In genomic region chr10:3420527-3421469, GRCh38 we compare ENCODE assay signal across 29 cellular contexts.
DNase-seq lines count a peak whose midpoint lies in the region; ATAC-seq, FAIRE-seq and TF ChIP-seq lines count a peak whose summit lies in the region.
"Had no signal": no experiment of that assay in that cellular context is flagged by ENCODE, and none has a peak within 500 bp of the region (broad histone marks: within the 10 kb centered on the region; RNA-seq: fewer than 3 reads in every experiment).

No MANE protein-coding gene starts in this region.

- H3K4me1 ChIP-seq in K562 (replicated peaks in 1 of 2; ENCODE audit: control insufficient read depth in 2 of 2, insufficient read depth in 2 of 2, low read length in 2 of 2) (0 out of 5 replicates have a peak, but pooled peaks cover 0 to 2% of the 10 kb centered on the region in 2 experiments), osteoblast (ENCODE audit: insufficient read depth, low read length) (no peaks in the 10 kb centered on the region)
- H3K4me1 ChIP-seq: parathyroid adenoma had no signal

- no peak for TF ChIP-seq POLR2A in K562 (conservative IDR thresholded peaks at IDR 0.05)

- DNase-seq in activated CD4-positive, alpha-beta T cell treated with anti-CD3 and anti-CD28 coated beads, Interleukin-2, amount 10 ng/mL, durations not matched to agents 24 days and 14 days, result no peak
- DNase-seq in activated CD4-positive, alpha-beta T cell treated with anti-CD3 and anti-CD28 coated beads for 4 hours, result no peak
- DNase-seq in HEK293T (ENCODE audit: extremely low spot score) (no peak), K562 (ENCODE audit: extremely low read depth in 1 of 4, low spot score in 3 of 4) (no peak), osteoblast (ENCODE audit: insufficient read length, low spot score, missing footprints) (peak; percentile 43), COR-L47 (lab: John Stamatoyannopoulos, UW) (no peak)
- no peak for DNase-seq in effector CD4-positive, alpha-beta T cell
- DNase-seq: activated CD4-positive, alpha-beta T cell treated with anti-CD3 and anti-CD28 coated beads, Interleukin-2, amount 50 U/mL, for 4 hours; activated naive CD4-positive, alpha-beta T cell treated with anti-CD3 and anti-CD28 coated beads, Interleukin-2, amount 50 U/mL, for 16 hours; amygdala; brain microvascular endothelial cell; hippocampal formation; KG1; left cardiac atrium; NCI-H1417 treated with DMSO at 0.1 percent for 48 hours; NCI-H82; SIG-M5; stimulated activated naive CD4-positive, alpha-beta T cell treated with Interleukin-2 at 50 U/mL for 16 hours; WERI-Rb-1 had no signal

- H3K4me3 ChIP-seq in K562, result no peak overlapping the region
- no peak overlapping the region for H3K4me3 ChIP-seq in osteoblast (ENCODE audit: insufficient read depth, low read length)
- H3K4me3 ChIP-seq: GM23338, smooth muscle cell, suprapubic skin had no signal

- TF ChIP-seq RAD21 in K562 (CRISPR knock-in tag; conservative IDR thresholded peaks at IDR 0.05 in 1 of 2, IDR thresholded peaks at IDR 0.05 in 1 of 2), result no peak

- CTCF ChIA-PET in HEK293T (lab: Yijun Ruan, JAX), result interaction anchor here (0.6 kb wide), 1 partner anchor 198 kb away, joined by 3 read pairs; no protein-coding TSS in a partner anchor
- CTCF ChIA-PET in K562 (lab: Yijun Ruan, JAX; ENCODE audit: low intra/inter-chr PET ratio), result no interaction called here

- H3K36me3 ChIP-seq in K562 (ENCODE audit: control insufficient read depth, insufficient read depth, low read length), result no peaks in the 10 kb centered on the region
- no peaks in the 10 kb centered on the region for H3K36me3 ChIP-seq in osteoblast (ENCODE audit: insufficient read depth, low read length)
- H3K36me3 ChIP-seq: brain microvascular endothelial cell, suprapubic skin, WERI-Rb-1 had no signal

- BruUV-seq in K562 (replicated peaks; lab: Mats Ljungman, UMichigan), result no TSS peak

- H2AFZ ChIP-seq in K562 (ENCODE audit: low read depth, low read length) (no peak overlapping the region), osteoblast (ENCODE audit: low read length) (no peak overlapping the region)
- H2AFZ ChIP-seq: GM23338, parathyroid adenoma had no signal

- H3K27ac Mint-ChIP-seq in activated CD4-positive, alpha-beta T cell treated with anti-CD3 and anti-CD28 coated beads, Interleukin-2, amount 10 ng/mL, durations not matched to agents 24 days and 14 days, result peak overlapping the region; percentile 30
- H3K27ac Mint-ChIP-seq: GM23338 had no signal

- no peaks in the 10 kb centered on the region for H3K36me3 Mint-ChIP-seq in activated CD4-positive, alpha-beta T cell treated with anti-CD3 and anti-CD28 coated beads, Interleukin-2, amount 10 ng/mL, durations not matched to agents 24 days and 14 days (ENCODE audit: low read depth)
- H3K36me3 Mint-ChIP-seq: CD4-positive, alpha-beta memory T cell had no signal

- intact Hi-C loops in activated CD4-positive, alpha-beta T cell treated with anti-CD3 and anti-CD28 coated beads, Interleukin-2, amount 10 ng/mL, durations not matched to agents 24 days and 14 days (cut with micrococcal nuclease), result loop anchor here (5.0 kb wide), 1 partner anchor 57 kb away; no protein-coding TSS in a partner anchor
- intact Hi-C loops in K562 (cut with micrococcal nuclease), result no loop called here

- H3K27me3 Mint-ChIP-seq in activated CD4-positive, alpha-beta T cell treated with anti-CD3 and anti-CD28 coated beads, Interleukin-2, amount 10 ng/mL, durations not matched to agents 24 days and 14 days, result peaks cover 20% of the 10 kb centered on the region
- H3K27me3 Mint-ChIP-seq: CD4-positive, alpha-beta memory T cell had no signal

- TF ChIP-seq CTCF in K562 (IDR thresholded peaks at IDR 0.05 in 2 of 3, conservative IDR thresholded peaks at IDR 0.05 in 1 of 3; ENCODE audit: insufficient read depth in 2 of 3, low read depth in 1 of 3, low read length in 3 of 3) (no peak), osteoblast (IDR thresholded peaks at IDR 0.05; ENCODE audit: extremely low read depth, low read depth, low read length) (no peak)

- H3K9ac ChIP-seq in K562 (ENCODE audit: insufficient read depth in 1 of 2, low read depth in 2 of 2, low read length in 2 of 2), result no peak overlapping the region
- H3K9ac ChIP-seq: parathyroid adenoma had no signal

- H3K9me1 ChIP-seq in K562 (ENCODE audit: control insufficient read depth, insufficient read depth, low read length), result no peaks in the 10 kb centered on the region

- H4K20me1 ChIP-seq in K562 (replicated peaks; ENCODE audit: control insufficient read depth, insufficient read depth, low read length) (peaks cover 20% of the 10 kb centered on the region), osteoblast (ENCODE audit: insufficient read depth, low read length) (no peaks in the 10 kb centered on the region)

- no peaks in the 10 kb centered on the region for H3K9me3 Mint-ChIP-seq in activated CD4-positive, alpha-beta T cell treated with anti-CD3 and anti-CD28 coated beads, Interleukin-2, amount 10 ng/mL, durations not matched to agents 24 days and 14 days
- H3K9me3 Mint-ChIP-seq: activated T-helper 1 cell treated with anti-CD3 and anti-CD28 coated beads, Interleukin-12 subunit alpha, Interleukin-12 subunit beta, Interleukin-2, Interleukin-4 antibody, amounts not matched to agents 30 ng/mL and 10 ng/mL and 1 ng/mL, durations not matched to agents 14 hours and 24 hours and 36 hours; CD4-positive, alpha-beta memory T cell; GM23338; nephron had no signal

- no peak for TF ChIP-seq EP300 in K562 (IDR thresholded peaks at IDR 0.05; ENCODE audit: low read length)

- H3K9me3 ChIP-seq in K562 (replicated peaks; ENCODE audit: control insufficient read depth, insufficient read depth, low read depth, low read length) (no peaks in the 10 kb centered on the region), osteoblast (ENCODE audit: low read depth, low read length) (no peaks in the 10 kb centered on the region)
- H3K9me3 ChIP-seq: suprapubic skin had no signal

- no peak overlapping the region for H3K27ac ChIP-seq in K562 (ENCODE audit: extremely low read depth, low read depth, low read length)
- no peak overlapping the region for H3K27ac ChIP-seq in osteoblast (ENCODE audit: low read depth, low read length)
- H3K27ac ChIP-seq: brain microvascular endothelial cell, epithelial cell of prostate, parathyroid adenoma, suprapubic skin, WERI-Rb-1 had no signal

- POLR2A ChIA-PET in HEK293T (lab: Yijun Ruan, JAX), result no interaction called here
- POLR2A ChIA-PET in K562 (lab: Yijun Ruan, JAX), result no interaction called here

- H3K4me1 Mint-ChIP-seq in activated CD4-positive, alpha-beta T cell treated with anti-CD3 and anti-CD28 coated beads, Interleukin-2, amount 10 ng/mL, durations not matched to agents 24 days and 14 days, result peaks cover 45% of the 10 kb centered on the region

- in situ Hi-C loops in K562 (cut with MboI), result no loop called here

- no peak overlapping the region for H3K4me2 ChIP-seq in K562 (ENCODE audit: insufficient read depth, low read length)
- H3K4me2 ChIP-seq in osteoblast (ENCODE audit: insufficient read depth, low read length), result no peak overlapping the region
- H3K4me2 ChIP-seq: GM23338, smooth muscle cell had no signal

- peaks cover 10 to 44% of the 10 kb centered on the region in 2 experiments; a peak in 4 of 5 replicates for H3K27me3 ChIP-seq in K562 (ENCODE audit: control insufficient read depth in 2 of 2, insufficient read depth in 2 of 2, low read length in 2 of 2)
- peaks cover 12% of the 10 kb centered on the region for H3K27me3 ChIP-seq in osteoblast (ENCODE audit: insufficient read depth, low read length)
- H3K27me3 ChIP-seq: brain microvascular endothelial cell, suprapubic skin had no signal

- FAIRE-seq in K562 (lab: Jason Lieb, UNC), result no peak
- FAIRE-seq: A204.1 had no signal

- WGBS in K562 (ENCODE audit: insufficient coverage, low coverage, missing lambda C conversion rate), result 24% methylated on average over 17 of the region's 18 CpGs

- ATAC-seq in K562 (no peak), HG02885 (IDR thresholded peaks at IDR 0.05; ENCODE audit: poor library complexity, unreplicated experiment) (no peak)
- ATAC-seq: GM23338, left cardiac atrium had no signal

- H3K4me3 Mint-ChIP-seq in activated CD4-positive, alpha-beta T cell treated with anti-CD3 and anti-CD28 coated beads, Interleukin-2, amount 10 ng/mL, durations not matched to agents 24 days and 14 days, result peak overlapping the region; percentile 64
- H3K4me3 Mint-ChIP-seq: GM23338, nephron had no signal

- H3K79me2 ChIP-seq in K562 (ENCODE audit: control insufficient read depth, insufficient read depth, low read length) (no peaks in the 10 kb centered on the region), osteoblast (ENCODE audit: insufficient read depth, low read length) (no peaks in the 10 kb centered on the region)
- H3K79me2 ChIP-seq: parathyroid adenoma had no signal

TF ChIP-seq in HEK293T, 16 proteins besides CTCF, POLR2A, EP300 and RAD21:
- TF ChIP-seq PKNOX1 (IDR thresholded peaks at IDR 0.05), result peak; percentile 30; the same call in 1 of the 2 replicates
- TF ChIP-seq FOXM1 (IDR thresholded peaks at IDR 0.05; ENCODE audit: borderline replicate concordance), result no peak

TF ChIP-seq in K562, 482 proteins besides CTCF, POLR2A, EP300 and RAD21:
- TF ChIP-seq POLR2AphosphoS5 (IDR thresholded peaks at IDR 0.05; ENCODE audit: control insufficient read depth, insufficient read depth, low read depth, low read length) (no peak), PKNOX1 (IDR thresholded peaks at IDR 0.05) (0 out of 2 replicates have a peak, but pooled peaks have one; percentile 7), ZEB2 (IDR thresholded peaks at IDR 0.05) (peak; percentile 78)
